ENCODE assay signal across 13 cellular contexts in genomic region chr5:176183321-176184074, GRCh38. TPM values are rescaled to one million over a fixed set of nuclear protein-coding genes. Genes with fewer than 3 reads are reported as not detected.
DNase-seq lines count a peak whose midpoint lies in the region; ATAC-seq and TF ChIP-seq lines count a peak whose summit lies in the region.
"Had no signal": no experiment of that assay in that cellular context is flagged by ENCODE, and none has a peak within 500 bp of the region (broad histone marks: within the 10 kb centered on the region; RNA-seq: fewer than 3 reads in every experiment).

No MANE protein-coding gene starts in this region.

- POLR2A ChIA-PET in activated CD8-positive, alpha-beta T cell treated with anti-CD3 and anti-CD28 coated beads for 36 hours (lab: Charles Lee): no interaction called here

- peak; percentile 42 for DNase-seq in DMS153 treated with DMSO at 0.1 percent for 48 hours (lab: John Stamatoyannopoulos, UW; ENCODE audit: unreplicated experiment)
- DNase-seq in NCI-H1436 (lab: John Stamatoyannopoulos, UW): peak; percentile 42
- DNase-seq in NCI-H345 treated with DMSO at 0.1 percent for 48 hours (lab: John Stamatoyannopoulos, UW; ENCODE audit: unreplicated experiment): peak; percentile 98
- DNase-seq in islet precursor cell: peak; percentile 36
- DNase-seq in activated CD8-positive, alpha-beta T cell treated with anti-CD3 and anti-CD28 coated beads for 36 hours: no peak
- DNase-seq: activated CD4-positive, alpha-beta T cell treated with anti-CD3 and anti-CD28 coated beads for 36 hours; activated T-cell treated with anti-CD3 and anti-CD28 coated beads, Interleukin-2, amount 50 U/mL, for 1 hour; MG63; pancreas; PC-3 had no signal

- no peak for TF ChIP-seq CTCF in activated CD8-positive, alpha-beta T cell treated with anti-CD3 and anti-CD28 coated beads for 36 hours (IDR thresholded peaks at IDR 0.05)

- no peaks in the 10 kb centered on the region for H3K9me3 Mint-ChIP-seq in activated CD8-positive, alpha-beta T cell treated with anti-CD3 and anti-CD28 coated beads for 36 hours

- no peak overlapping the region for H3K4me3 Mint-ChIP-seq in activated CD8-positive, alpha-beta T cell treated with anti-CD3 and anti-CD28 coated beads for 36 hours
- H3K4me3 Mint-ChIP-seq: activated CD4-positive, alpha-beta T cell treated with anti-CD3 and anti-CD28 coated beads for 36 hours had no signal

- no peaks in the 10 kb centered on the region for H3K36me3 Mint-ChIP-seq in activated CD8-positive, alpha-beta T cell treated with anti-CD3 and anti-CD28 coated beads for 36 hours (ENCODE audit: low read depth)

- no peaks in the 10 kb centered on the region for H3K4me1 Mint-ChIP-seq in activated CD8-positive, alpha-beta T cell treated with anti-CD3 and anti-CD28 coated beads for 36 hours (ENCODE audit: low read depth)
- H3K4me1 Mint-ChIP-seq: activated CD4-positive, alpha-beta T cell treated with anti-CD3 and anti-CD28 coated beads for 36 hours had no signal

- CTCF ChIA-PET in activated CD8-positive, alpha-beta T cell treated with anti-CD3 and anti-CD28 coated beads for 36 hours (lab: Charles Lee): no interaction called here

- H3K27ac Mint-ChIP-seq in activated CD8-positive, alpha-beta T cell treated with anti-CD3 and anti-CD28 coated beads for 36 hours: no peak overlapping the region
- H3K27ac Mint-ChIP-seq: activated CD4-positive, alpha-beta T cell treated with anti-CD3 and anti-CD28 coated beads for 36 hours had no signal

- peaks cover 12% of the 10 kb centered on the region for H3K27me3 Mint-ChIP-seq in activated CD8-positive, alpha-beta T cell treated with anti-CD3 and anti-CD28 coated beads for 36 hours

- intact Hi-C loops in activated CD8-positive, alpha-beta T cell treated with anti-CD3 and anti-CD28 coated beads for 36 hours (cut with micrococcal nuclease): no loop called here

- ATAC-seq in HG03460 (IDR thresholded peaks at IDR 0.05; ENCODE audit: unreplicated experiment) (no peak), GM21528 (IDR thresholded peaks at IDR 0.05; ENCODE audit: low FRiP score, unreplicated experiment) (no peak), HG02642 (IDR thresholded peaks at IDR 0.05; ENCODE audit: poor library complexity, unreplicated experiment) (no peak)
- no peak for ATAC-seq in activated CD8-positive, alpha-beta T cell treated with anti-CD3 and anti-CD28 coated beads for 36 hours
- ATAC-seq: activated CD4-positive, alpha-beta T cell treated with anti-CD3 and anti-CD28 coated beads for 36 hours; pancreas; PC-3 had no signal

RNA-seq across cellular contexts. Expression of gene SIMC1, which starts 54.7 kb away (rescaled TPM):
- total RNA-seq in activated CD8-positive, alpha-beta T cell treated with anti-CD3 and anti-CD28 coated beads for 36 hours: 10 to 100 TPM; 21.5 to 21.9 TPM
